ENCODE assay signal across 9 cellular contexts in the genomic region with DNA sequence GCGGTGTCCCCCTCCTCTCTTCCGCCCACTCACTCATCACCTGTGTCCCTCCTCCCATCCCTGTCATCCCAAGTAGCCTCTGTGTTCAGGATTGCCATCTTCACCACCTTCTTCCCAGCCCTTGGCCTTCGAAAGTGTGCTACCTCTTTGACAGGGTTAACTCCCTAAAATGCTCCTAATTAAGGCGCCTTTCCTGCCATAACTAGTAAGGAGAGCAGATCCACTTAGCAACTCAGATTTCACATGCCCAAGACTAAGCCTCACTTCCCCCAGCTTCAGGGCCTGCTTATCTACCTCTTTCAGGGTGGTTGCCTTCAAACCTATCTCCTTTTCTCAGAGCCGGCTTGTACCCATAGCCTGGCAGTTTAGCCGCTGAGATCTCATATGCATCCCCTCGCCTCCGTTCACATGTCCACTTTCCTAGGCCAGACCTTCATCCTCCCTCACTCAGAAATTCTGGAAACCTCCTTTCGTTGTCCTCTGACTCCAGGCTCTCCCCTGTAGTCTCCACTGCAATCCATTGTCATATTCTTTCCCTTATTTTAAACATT. TPM values are rescaled to one million over a fixed set of nuclear protein-coding genes. Genes with fewer than 3 reads are reported as not detected.
DNase-seq lines count a peak whose midpoint lies in the region; ATAC-seq, FAIRE-seq and TF ChIP-seq lines count a peak whose summit lies in the region.
"Had no signal": no experiment of that assay in that cellular context is flagged by ENCODE, and none has a peak within 500 bp of the region (broad histone marks: within the 10 kb centered on the region; RNA-seq: fewer than 3 reads in every experiment).

No MANE protein-coding gene starts in this region.

- H3K27ac ChIP-seq in astrocyte (ENCODE audit: low read depth, low read length) (peak overlapping the region; percentile 94), subcutaneous abdominal adipose tissue (ENCODE audit: low read depth, low read length) (peak overlapping the region; percentile 94)

- H3K9ac ChIP-seq in astrocyte (ENCODE audit: low read length) (peak overlapping the region; percentile 99), subcutaneous abdominal adipose tissue (ENCODE audit: low read length in 5 of 5) (peak overlapping the region in 3 of 5 donors; percentile 88 to 98 (median 90))

- intact Hi-C loops in activated CD4-positive, alpha-beta T cell treated with anti-CD3 and anti-CD28 coated beads for 36 hours (cut with DNase I, micrococcal nuclease), result no loop called here

- no peaks in the 10 kb centered on the region for H3K9me3 Mint-ChIP-seq in activated CD4-positive, alpha-beta T cell treated with anti-CD3 and anti-CD28 coated beads for 36 hours (ENCODE audit: low read depth)
- no peaks in the 10 kb centered on the region for H3K9me3 Mint-ChIP-seq in astrocyte (ENCODE audit: unreplicated experiment)

- FAIRE-seq in astrocyte (lab: Jason Lieb, UNC), result no peak

- H3K27me3 ChIP-seq in astrocyte (ENCODE audit: insufficient read depth, low read length) (no peaks in the 10 kb centered on the region), subcutaneous abdominal adipose tissue (ENCODE audit: control insufficient read depth in 5 of 5, insufficient read depth in 4 of 5, low read length in 5 of 5) (no peaks in the 10 kb centered on the region)

- no peaks in the 10 kb centered on the region for H3K9me3 ChIP-seq in astrocyte (ENCODE audit: insufficient read depth, low read depth, low read length)
- no peaks in the 10 kb centered on the region for H3K9me3 ChIP-seq in subcutaneous abdominal adipose tissue (ENCODE audit: control insufficient read depth in 5 of 5, low read length in 5 of 5)

- H3K27ac Mint-ChIP-seq in activated CD4-positive, alpha-beta T cell treated with anti-CD3 and anti-CD28 coated beads for 36 hours, result no peak overlapping the region
- H3K27ac Mint-ChIP-seq in astrocyte (ENCODE audit: unreplicated experiment), result peak overlapping the region; percentile 63

- DNase-seq in activated CD4-positive, alpha-beta T cell treated with anti-CD3 and anti-CD28 coated beads for 36 hours, result no peak
- no peak for DNase-seq in activated CD4-positive, alpha-beta T cell treated with anti-CD3 and anti-CD28 coated beads, Interleukin-2, amount 50 U/mL, for 1 hour
- DNase-seq in astrocyte (ENCODE audit: low read depth), result no peak
- peak; percentile 94 for DNase-seq in left kidney (ENCODE audit: low read depth, low spot score)
- no peak for DNase-seq in NCI-H1930 (lab: John Stamatoyannopoulos, UW)
- DNase-seq: activated CD4-positive, CD25-positive, alpha-beta regulatory T cell had no signal

- H3K4me3 ChIP-seq in astrocyte (ENCODE audit: insufficient read depth, low read depth, low read length), result peak overlapping the region; percentile 93
- H3K4me3 ChIP-seq in subcutaneous abdominal adipose tissue (ENCODE audit: low read depth in 1 of 5, low read length in 5 of 5), result peak overlapping the region; percentile 51 to 86 (median 82)

- H3K4me1 ChIP-seq in astrocyte (ENCODE audit: insufficient read depth, low read length) (peaks cover 24% of the 10 kb centered on the region), subcutaneous abdominal adipose tissue (ENCODE audit: control insufficient read depth in 5 of 5, insufficient read depth in 5 of 5, low read length in 5 of 5) (peaks cover 9 to 38% (median 33%) of the 10 kb centered on the region in 5 donors)

- peaks cover 8% of the 10 kb centered on the region for H3K36me3 ChIP-seq in astrocyte (ENCODE audit: insufficient read depth, low read length)
- peaks cover 0 to 7% (median 3%) of the 10 kb centered on the region in 5 donors for H3K36me3 ChIP-seq in subcutaneous abdominal adipose tissue (ENCODE audit: control insufficient read depth in 5 of 5, insufficient read depth in 5 of 5, low read length in 5 of 5)

- H4K20me1 ChIP-seq in astrocyte (ENCODE audit: insufficient read depth, low read length), result peaks cover 30% of the 10 kb centered on the region

- peak overlapping the region; percentile 47 for H3K4me3 Mint-ChIP-seq in activated CD4-positive, alpha-beta T cell treated with anti-CD3 and anti-CD28 coated beads for 36 hours
- peak overlapping the region; percentile 85 for H3K4me3 Mint-ChIP-seq in astrocyte (ENCODE audit: unreplicated experiment)

- CTCF ChIA-PET in activated CD4-positive, alpha-beta T cell treated with anti-CD3 and anti-CD28 coated beads for 36 hours (lab: Charles Lee), result no interaction called here

- POLR2A ChIA-PET in activated CD4-positive, alpha-beta T cell treated with anti-CD3 and anti-CD28 coated beads for 36 hours (lab: Charles Lee), result no interaction called here

- peaks cover 41% of the 10 kb centered on the region for H3K79me2 ChIP-seq in astrocyte (ENCODE audit: insufficient read depth, low read length)

- no peak for TF ChIP-seq CTCF in astrocyte (IDR thresholded peaks at IDR 0.05; ENCODE audit: insufficient read depth, low read depth, low read length)

- H3K36me3 Mint-ChIP-seq in activated CD4-positive, alpha-beta T cell treated with anti-CD3 and anti-CD28 coated beads for 36 hours (ENCODE audit: low read depth), result no peaks in the 10 kb centered on the region
- H3K36me3 Mint-ChIP-seq in astrocyte (ENCODE audit: low read depth, unreplicated experiment), result peaks cover 4% of the 10 kb centered on the region

- peak overlapping the region; percentile 94 for H3K4me2 ChIP-seq in astrocyte (ENCODE audit: low read length)

- no peak for ATAC-seq in activated CD4-positive, alpha-beta T cell treated with anti-CD3 and anti-CD28 coated beads for 36 hours
- ATAC-seq in HG02981 (IDR thresholded peaks at IDR 0.05; ENCODE audit: unreplicated experiment) (no peak), HG03039 (IDR thresholded peaks at IDR 0.05; ENCODE audit: unreplicated experiment) (no peak)

- peaks cover 5% of the 10 kb centered on the region for H3K4me1 Mint-ChIP-seq in activated CD4-positive, alpha-beta T cell treated with anti-CD3 and anti-CD28 coated beads for 36 hours
- peaks cover 13% of the 10 kb centered on the region for H3K4me1 Mint-ChIP-seq in astrocyte (ENCODE audit: low read depth, unreplicated experiment)

- H2AFZ ChIP-seq in astrocyte (ENCODE audit: low read depth, low read length), result peak overlapping the region; percentile 73

- peaks cover 41% of the 10 kb centered on the region for H3K27me3 Mint-ChIP-seq in activated CD4-positive, alpha-beta T cell treated with anti-CD3 and anti-CD28 coated beads for 36 hours
- no peaks in the 10 kb centered on the region for H3K27me3 Mint-ChIP-seq in astrocyte (ENCODE audit: low read depth, unreplicated experiment)

RNA-seq across cellular contexts. Expression of a gene that starts 1.0 kb away (rescaled TPM):
- under 1 TPM; 0.66 to 0.83 TPM for total RNA-seq in activated CD4-positive, alpha-beta T cell treated with anti-CD3 and anti-CD28 coated beads for 36 hours
- 1,010 and 1,056 TPM in 2 replicates for total RNA-seq in astrocyte

Comparison
In these comparisons a context has a peak if more than half of its experiments do, and no peak if none do; other contexts are left out.
1. RNA of a gene that starts 1.0 kb away (total RNA-seq): 1,010 to 1,056 TPM in astrocyte; 0.66 to 0.83 TPM in activated CD4-positive, alpha-beta T cell treated with anti-CD3 and anti-CD28 coated beads for 36 hours; every median in the first group is over 100 times any median in the second.